17 cellular contexts compared by ENCODE assay signal in the genomic region with DNA sequence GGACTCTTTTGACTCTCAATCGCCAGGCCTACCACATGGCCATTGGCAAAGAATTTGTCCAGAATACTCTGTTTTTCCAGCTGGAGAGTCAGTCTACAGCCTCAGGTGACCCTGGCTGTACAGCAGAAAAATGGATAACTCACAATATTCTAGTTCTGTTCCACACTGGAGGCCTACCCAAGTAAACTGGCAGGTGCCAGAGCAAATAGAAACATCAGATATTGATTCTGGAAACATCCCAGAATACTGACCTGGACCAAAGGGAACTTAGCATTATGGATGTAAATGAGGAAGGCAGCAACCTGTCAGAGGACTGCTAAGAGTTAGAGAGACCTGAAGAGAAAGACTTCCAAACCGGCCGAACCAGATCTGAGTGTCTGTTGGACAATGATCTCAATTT.
"Had no signal": no experiment of that assay in that cellular context is flagged by ENCODE, and none has a peak within 500 bp of the region (broad histone marks: within the 10 kb centered on the region; RNA-seq: fewer than 3 reads in every experiment).

No MANE protein-coding gene starts in this region.

- DNase-seq: activated CD4-positive, alpha-beta T cell treated with anti-CD3 and anti-CD28 coated beads, Interleukin-2, amount 50 U/mL, for 48 hours; activated gamma-delta T cell treated with Interleukin-2 at 50 U/mL for 16 hours; adrenal gland; cerebellar nuclear complex; cortex of kidney; gastrocnemius medialis; heart left ventricle; kidney; left lung; naive B cell; psoas muscle; right cardiac atrium; upper lobe of right lung had no signal

- H3K9me3 Mint-ChIP-seq: activated naive CD4-positive, alpha-beta T cell treated with anti-CD3 and anti-CD28 coated beads, Interleukin-2, amount 50 U/mL, for 72 hours; activated T-helper 1 cell treated with anti-CD3 and anti-CD28 coated beads, Interleukin-12 subunit alpha, Interleukin-12 subunit beta, Interleukin-2, Interleukin-4 antibody, amounts not matched to agents 30 ng/mL and 10 ng/mL and 1 ng/mL, durations not matched to agents 14 hours and 24 hours and 36 hours; neural progenitor cell; stimulated activated naive CD8-positive, alpha-beta T cell treated with anti-CD3 and anti-CD28 coated beads, Interleukin-15, Interleukin-2, amounts not matched to agents 100 ng/mL and 50 ng/mL, for 24 hours had no signal

- H3K4me3 Mint-ChIP-seq: activated T-helper 1 cell treated with anti-CD3 and anti-CD28 coated beads, Interleukin-12 subunit alpha, Interleukin-12 subunit beta, Interleukin-2, Interleukin-4 antibody, amounts not matched to agents 30 ng/mL and 10 ng/mL and 1 ng/mL, durations not matched to agents 14 hours and 24 hours and 36 hours; neural progenitor cell; stimulated activated naive CD8-positive, alpha-beta T cell treated with anti-CD3 and anti-CD28 coated beads, Interleukin-15, Interleukin-2, amounts not matched to agents 100 ng/mL and 50 ng/mL, for 24 hours had no signal

- H3K27ac Mint-ChIP-seq: activated naive CD4-positive, alpha-beta T cell treated with anti-CD3 and anti-CD28 coated beads, Interleukin-2, amount 50 U/mL, for 72 hours; activated T-helper 1 cell treated with anti-CD3 and anti-CD28 coated beads, Interleukin-12 subunit alpha, Interleukin-12 subunit beta, Interleukin-2, Interleukin-4 antibody, amounts not matched to agents 30 ng/mL and 10 ng/mL and 1 ng/mL, durations not matched to agents 14 hours and 24 hours and 36 hours; neural progenitor cell; stimulated activated naive CD8-positive, alpha-beta T cell treated with anti-CD3 and anti-CD28 coated beads, Interleukin-15, Interleukin-2, amounts not matched to agents 100 ng/mL and 50 ng/mL, for 24 hours had no signal

- H3K36me3 Mint-ChIP-seq: activated naive CD4-positive, alpha-beta T cell treated with anti-CD3 and anti-CD28 coated beads, Interleukin-2, amount 50 U/mL, for 72 hours; naive B cell; neural progenitor cell had no signal

- H3K4me1 Mint-ChIP-seq: naive B cell, neural progenitor cell had no signal

- H3K27me3 Mint-ChIP-seq: stimulated activated naive CD8-positive, alpha-beta T cell treated with anti-CD3 and anti-CD28 coated beads, Interleukin-15, Interleukin-2, amounts not matched to agents 100 ng/mL and 50 ng/mL, for 24 hours had no signal
